In the genomic region with DNA sequence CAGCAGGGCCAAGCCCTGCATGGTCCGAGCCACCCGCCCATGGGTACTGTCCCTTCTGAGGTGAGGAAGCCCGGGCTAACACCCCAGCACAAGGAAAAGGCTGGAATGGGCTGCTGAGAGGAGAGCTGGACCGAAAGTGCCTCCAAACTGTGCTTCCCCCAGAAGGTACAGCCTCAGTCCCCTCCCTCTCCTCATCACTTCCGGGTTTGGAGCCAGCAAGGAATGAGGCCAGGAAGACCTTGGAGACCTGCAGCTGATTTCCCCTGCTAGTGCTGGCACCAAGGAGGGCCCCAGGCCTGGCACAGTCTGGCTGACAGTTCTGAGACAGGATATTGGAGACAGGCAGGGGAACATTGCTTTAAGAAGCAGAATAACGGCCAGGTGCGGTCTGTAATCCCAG, we compare ENCODE assay signal across 2 cellular contexts. TPM values are rescaled to one million over a fixed set of nuclear protein-coding genes. Genes with fewer than 3 reads are reported as not detected.
"Had no signal": no experiment of that assay in that cellular context is flagged by ENCODE, and none has a peak within 500 bp of the region (broad histone marks: within the 10 kb centered on the region; RNA-seq: fewer than 3 reads in every experiment).

No MANE protein-coding gene starts in this region.

RNA-seq across cellular contexts. Expression of a gene that starts 52.8 kb away (rescaled TPM):
- total RNA-seq: H1 had no signal
- polyA plus RNA-seq: GM23338 had no signal
